In genomic region chr16:70679653-70680494, GRCh38 we compare ENCODE assay signal across 11 cellular contexts. TPM values are rescaled to one million over a fixed set of nuclear protein-coding genes. Genes with fewer than 3 reads are reported as not detected.
A peak's percentile ranks its signal among the peaks of the same experiment; 100 is the strongest.
DNase-seq lines count a peak whose midpoint lies in the region; ATAC-seq and TF ChIP-seq lines count a peak whose summit lies in the region.
"Had no signal": no experiment of that assay in that cellular context is flagged by ENCODE, and none has a peak within 500 bp of the region (broad histone marks: within the 10 kb centered on the region; RNA-seq: fewer than 3 reads in every experiment).

No MANE protein-coding gene starts in this region.

- H3K4me1 ChIP-seq in lower lobe of right lung: peaks cover 47% of the 10 kb centered on the region
- peaks cover 47% of the 10 kb centered on the region for H3K4me1 ChIP-seq in vagina

- H3K4me3 ChIP-seq in lower lobe of right lung (no peak overlapping the region), vagina (no peak overlapping the region)

- intact Hi-C loops in lower lobe of right lung (cut with DNase I) (no loop called here), vagina (cut with DNase I) (loop anchor here (5.0 kb wide), 2 partner anchors 57 to 92 kb away; no protein-coding TSS in a partner anchor)

- no peak for DNase-seq in activated T-cell treated with anti-CD3 and anti-CD28 coated beads, Interleukin-2, amount 50 U/mL, for 4 hours
- no peak for DNase-seq in activated T-cell treated with anti-CD3 and anti-CD28 coated beads, Interleukin-2, amount 50 U/mL, for 1 hour
- peak; percentile 91 for DNase-seq in chondrocyte (ENCODE audit: low spot score)
- DNase-seq in lower lobe of right lung: peak; percentile 40
- no peak for DNase-seq in vagina (ENCODE audit: extremely low spot score in 2 of 2)
- no peak for DNase-seq in NCI-H2227 (lab: John Stamatoyannopoulos, UW; ENCODE audit: unreplicated experiment)
- DNase-seq in effector CD4-positive, alpha-beta T cell: no peak
- DNase-seq: CD4-positive, CD25-positive, alpha-beta regulatory T cell had no signal

- peaks cover 10% of the 10 kb centered on the region for H3K27me3 Mint-ChIP-seq in activated T-cell treated with anti-CD3 and anti-CD28 coated beads, Interleukin-2, amount 50 U/mL, for 4 hours (ENCODE audit: low read depth)
- H3K27me3 Mint-ChIP-seq in chondrocyte (ENCODE audit: low read depth): no peaks in the 10 kb centered on the region

- no peaks in the 10 kb centered on the region for H3K9me3 Mint-ChIP-seq in activated T-cell treated with anti-CD3 and anti-CD28 coated beads, Interleukin-2, amount 50 U/mL, for 4 hours
- no peaks in the 10 kb centered on the region for H3K9me3 Mint-ChIP-seq in chondrocyte (ENCODE audit: low read depth)
- H3K9me3 Mint-ChIP-seq: CD4-positive, CD25-positive, alpha-beta regulatory T cell had no signal

- H3K4me3 Mint-ChIP-seq in activated T-cell treated with anti-CD3 and anti-CD28 coated beads, Interleukin-2, amount 50 U/mL, for 4 hours: no peak overlapping the region
- no peak overlapping the region for H3K4me3 Mint-ChIP-seq in chondrocyte (ENCODE audit: unreplicated experiment)
- H3K4me3 Mint-ChIP-seq: CD4-positive, CD25-positive, alpha-beta regulatory T cell had no signal

- no peak overlapping the region for H3K27ac ChIP-seq in lower lobe of right lung
- peak overlapping the region; percentile 92 for H3K27ac ChIP-seq in vagina
- H3K27ac ChIP-seq: KMS-11 had no signal

- H3K4me1 Mint-ChIP-seq in activated T-cell treated with anti-CD3 and anti-CD28 coated beads, Interleukin-2, amount 50 U/mL, for 4 hours (ENCODE audit: low read depth): peaks cover 2% of the 10 kb centered on the region
- peaks cover 45% of the 10 kb centered on the region for H3K4me1 Mint-ChIP-seq in chondrocyte (ENCODE audit: low read depth)
- H3K4me1 Mint-ChIP-seq: CD4-positive, CD25-positive, alpha-beta regulatory T cell had no signal

- peak; percentile 75 for TF ChIP-seq CTCF in chondrocyte (IDR thresholded peaks at IDR 0.05)
- peak; percentile 31 for TF ChIP-seq CTCF in lower lobe of right lung (IDR thresholded peaks at IDR 0.05)
- peak in 1 of 3 experiments; percentile 67 for TF ChIP-seq CTCF in vagina (IDR thresholded peaks at IDR 0.05)

- peak; percentile 43 to 54 for ATAC-seq in activated T-cell treated with anti-CD3 and anti-CD28 coated beads, Interleukin-2, amount 50 U/mL, for 4 hours
- ATAC-seq in lower lobe of right lung (peak in 1 of 2 donors; percentile 9), GM18511 (IDR thresholded peaks at IDR 0.05; ENCODE audit: unreplicated experiment) (no peak)

- H3K36me3 ChIP-seq in lower lobe of right lung (peaks cover 56% of the 10 kb centered on the region), vagina (peaks cover 0 to 53% of the 10 kb centered on the region in 2 donors)

- TF ChIP-seq POLR2A in vagina (IDR thresholded peaks at IDR 0.05): no peak

- H3K9me3 ChIP-seq in lower lobe of right lung (no peaks in the 10 kb centered on the region), vagina (no peaks in the 10 kb centered on the region)

- no peak overlapping the region for H3K27ac Mint-ChIP-seq in chondrocyte (ENCODE audit: unreplicated experiment)
- H3K27ac Mint-ChIP-seq: CD4-positive, CD25-positive, alpha-beta regulatory T cell had no signal

- H3K27me3 ChIP-seq in lower lobe of right lung (ENCODE audit: low read depth) (no peaks in the 10 kb centered on the region), vagina (no peaks in the 10 kb centered on the region)

- no peaks in the 10 kb centered on the region for H3K36me3 Mint-ChIP-seq in activated T-cell treated with anti-CD3 and anti-CD28 coated beads, Interleukin-2, amount 50 U/mL, for 4 hours (ENCODE audit: insufficient read depth)
- peaks cover 22% of the 10 kb centered on the region for H3K36me3 Mint-ChIP-seq in chondrocyte (ENCODE audit: low read depth)
- H3K36me3 Mint-ChIP-seq: CD4-positive, CD25-positive, alpha-beta regulatory T cell had no signal

RNA-seq across cellular contexts. Expression of gene MTSS2, which starts 6.0 kb away (rescaled TPM):
- total RNA-seq in activated T-cell treated with anti-CD3 and anti-CD28 coated beads, Interleukin-2, amount 50 U/mL, for 4 hours: 1 to 10 TPM; 1.9 to 7.3 (median 4.3) TPM
- 243 to 296 TPM (median 282 TPM) in 3 replicates for total RNA-seq in chondrocyte
- total RNA-seq in lower lobe of right lung: 60.8 TPM
- total RNA-seq in vagina: 102 TPM

RNA-seq across cellular contexts. Expression of gene IL34, which starts 33.5 kb away (rescaled TPM):
- total RNA-seq in activated T-cell treated with anti-CD3 and anti-CD28 coated beads, Interleukin-2, amount 50 U/mL, for 4 hours: under 1 TPM; 0.13 to 0.24 (median 0.13) TPM
- 13.0 to 25.0 TPM (median 20.8 TPM) in 3 replicates for total RNA-seq in chondrocyte
- 2.6 TPM for total RNA-seq in lower lobe of right lung
- total RNA-seq in vagina: 6.1 TPM
- total RNA-seq: CD4-positive, CD25-positive, alpha-beta regulatory T cell; T-helper 1 cell treated with Interleukin-12 subunit alpha and Interleukin-12 subunit beta and Interleukin-4 antibody, amounts not matched to agents 30 ng/mL and 1 ng/mL, for 36 hours had no signal

Comparison
In these comparisons a context has a peak if more than half of its experiments do, and no peak if none do; other contexts are left out.
1. DNase-seq: peak in chondrocyte (single experiment) and lower lobe of right lung (single experiment); none in activated T-cell treated with anti-CD3 and anti-CD28 coated beads, Interleukin-2, amount 50 U/mL, for 4 hours (single experiment), activated T-cell treated with anti-CD3 and anti-CD28 coated beads, Interleukin-2, amount 50 U/mL, for 1 hour (single experiment), vagina (0 of 2), NCI-H2227 (single experiment) and effector CD4-positive, alpha-beta T cell (single experiment).